ENCODE assay signal across 31 cellular contexts in genomic region chr15:85658816-85659215, GRCh38.
"Had no signal": no experiment of that assay in that cellular context is flagged by ENCODE, and none has a peak within 500 bp of the region (broad histone marks: within the 10 kb centered on the region; RNA-seq: fewer than 3 reads in every experiment).

No MANE protein-coding gene starts in this region.

- H3K27ac Mint-ChIP-seq: activated CD4-positive, alpha-beta memory T cell treated with anti-CD3 and anti-CD28 coated beads for 36 hours; activated CD4-positive, alpha-beta T cell treated with anti-CD3 and anti-CD28 coated beads, Interleukin-2, amount 10 ng/mL, durations not matched to agents 24 days and 14 days; activated CD8-positive, alpha-beta memory T cell treated with anti-CD3 and anti-CD28 coated beads, Interleukin-2, amount 10 ng/mL, durations not matched to agents 7 days and 5 days; activated CD8-positive, alpha-beta T cell treated with anti-CD3 and anti-CD28 coated beads, Interleukin-2, amount 10 ng/mL, durations not matched to agents 7 days and 5 days; activated T-helper 1 cell treated with anti-CD3 and anti-CD28 coated beads, Interleukin-12 subunit alpha, Interleukin-12 subunit beta, Interleukin-2, Interleukin-4 antibody, amounts not matched to agents 30 ng/mL and 10 ng/mL and 1 ng/mL, durations not matched to agents 14 hours and 24 hours and 36 hours; activated T-helper 2 cell treated with anti-CD3 and anti-CD28 coated beads, Interferon-gamma antibody, Interleukin-2, Interleukin-4, amounts not matched to agents 10 μg/mL and 5 μg/mL and 100 μg/mL, durations not matched to agents 14 hours and 24 hours and 36 hours; dendritic cell treated with granulocyte-macrophage colony-stimulating factor and Interleukin-4, amounts not matched to agents 40 ng/mL and 50 ng/mL, for 4 days had no signal

- H3K27me3 ChIP-seq: brain microvascular endothelial cell, esophagus squamous epithelium, heart left ventricle had no signal

- H3K9me3 ChIP-seq: esophagus squamous epithelium, heart left ventricle had no signal

- H3K27ac ChIP-seq: brain microvascular endothelial cell, coronary artery had no signal

- ATAC-seq: activated CD4-positive, alpha-beta T cell treated with anti-CD3 and anti-CD28 coated beads for 36 hours; activated CD8-positive, alpha-beta memory T cell treated with anti-CD3 and anti-CD28 coated beads, Interleukin-2, amount 10 ng/mL, durations not matched to agents 7 days and 5 days; activated CD8-positive, alpha-beta T cell treated with anti-CD3 and anti-CD28 coated beads, Interleukin-2, amount 10 ng/mL, durations not matched to agents 7 days and 5 days; effector memory CD8-positive, alpha-beta T cell; heart left ventricle had no signal

- H3K4me3 Mint-ChIP-seq: activated CD4-positive, alpha-beta memory T cell treated with anti-CD3 and anti-CD28 coated beads for 36 hours; activated CD4-positive, alpha-beta T cell treated with anti-CD3 and anti-CD28 coated beads for 36 hours; activated CD4-positive, alpha-beta T cell treated with anti-CD3 and anti-CD28 coated beads, Interleukin-2, amount 10 ng/mL, durations not matched to agents 24 days and 14 days; activated CD8-positive, alpha-beta memory T cell treated with anti-CD3 and anti-CD28 coated beads, Interleukin-2, amount 10 ng/mL, durations not matched to agents 7 days and 5 days; activated CD8-positive, alpha-beta T cell treated with anti-CD3 and anti-CD28 coated beads, Interleukin-2, amount 10 ng/mL, durations not matched to agents 7 days and 5 days; activated naive CD8-positive, alpha-beta T cell; activated T-helper 1 cell treated with anti-CD3 and anti-CD28 coated beads, Interleukin-12 subunit alpha, Interleukin-12 subunit beta, Interleukin-2, Interleukin-4 antibody, amounts not matched to agents 30 ng/mL and 10 ng/mL and 1 ng/mL, durations not matched to agents 14 hours and 24 hours and 36 hours; central memory CD8-positive, alpha-beta T cell; dendritic cell treated with granulocyte-macrophage colony-stimulating factor and Interleukin-4, amounts not matched to agents 40 ng/mL and 50 ng/mL, for 4 days; effector memory CD8-positive, alpha-beta T cell had no signal

- H3K4me1 ChIP-seq: esophagus squamous epithelium had no signal

- H3K27me3 Mint-ChIP-seq: activated CD4-positive, alpha-beta memory T cell treated with anti-CD3 and anti-CD28 coated beads for 36 hours; activated CD4-positive, alpha-beta T cell treated with anti-CD3 and anti-CD28 coated beads for 36 hours; activated CD4-positive, alpha-beta T cell treated with anti-CD3 and anti-CD28 coated beads, Interleukin-2, amount 10 ng/mL, durations not matched to agents 24 days and 14 days; activated CD8-positive, alpha-beta memory T cell treated with anti-CD3 and anti-CD28 coated beads, Interleukin-2, amount 10 ng/mL, durations not matched to agents 7 days and 5 days; activated naive CD8-positive, alpha-beta T cell; central memory CD8-positive, alpha-beta T cell; dendritic cell treated with granulocyte-macrophage colony-stimulating factor and Interleukin-4, amounts not matched to agents 40 ng/mL and 50 ng/mL, for 4 days; effector memory CD8-positive, alpha-beta T cell had no signal

- H3K4me1 Mint-ChIP-seq: central memory CD8-positive, alpha-beta T cell had no signal

- H3K4me3 ChIP-seq: coronary artery, esophagus squamous epithelium, heart left ventricle had no signal

- DNase-seq: activated CD4-positive, alpha-beta memory T cell treated with anti-CD3 and anti-CD28 coated beads for 36 hours; activated CD4-positive, alpha-beta T cell treated with anti-CD3 and anti-CD28 coated beads for 36 hours; activated CD4-positive, alpha-beta T cell treated with anti-CD3 and anti-CD28 coated beads, Interleukin-2, amount 10 ng/mL, durations not matched to agents 24 days and 14 days; activated CD4-positive, CD25-positive, alpha-beta regulatory T cell; activated CD4-positive, CD25-positive, alpha-beta regulatory T cell treated with anti-CD3 and anti-CD28 coated beads, Interleukin-2, amount 50 U/mL, for 72 hours; activated CD8-positive, alpha-beta memory T cell treated with anti-CD3 and anti-CD28 coated beads, Interleukin-2, amount 10 ng/mL, durations not matched to agents 7 days and 5 days; activated CD8-positive, alpha-beta memory T cell treated with anti-CD3 and anti-CD28 coated beads, Interleukin-2, amount 50 U/mL, for 4 hours; activated CD8-positive, alpha-beta T cell treated with anti-CD3 and anti-CD28 coated beads, Interleukin-2, amount 10 ng/mL, durations not matched to agents 7 days and 5 days; activated effector memory CD4-positive, alpha-beta T cell treated with anti-CD3 and anti-CD28 coated beads, Interleukin-2, amount 50 U/mL, for 16 hours; activated naive CD4-positive, alpha-beta T cell treated with anti-CD3 and anti-CD28 coated beads, Interleukin-2, amount 50 U/mL, for 16 hours; activated naive CD4-positive, alpha-beta T cell treated with Interleukin-2 at 50 U/mL for 16 hours; activated T-cell treated with anti-CD3 and anti-CD28 coated beads, Interleukin-2, amount 50 U/mL, for 1 hour; activated T-cell treated with anti-CD3 and anti-CD28 coated beads, Interleukin-2, amount 50 U/mL, for 48 hours; amniotic stem cell; anterior cingulate cortex; brain microvascular endothelial cell; effector CD4-positive, alpha-beta T cell; effector memory CD8-positive, alpha-beta T cell; erythroblast; esophagus squamous epithelium; foreskin melanocyte; glutamatergic neuron; heart left ventricle; T-helper 1 cell; T-helper 2 cell had no signal
